10 cellular contexts compared by ENCODE assay signal in genomic region chr6:111776236-111777189, GRCh38.
A peak's percentile ranks its signal among the peaks of the same experiment; 100 is the strongest.
DNase-seq lines count a peak whose midpoint lies in the region; ATAC-seq and TF ChIP-seq lines count a peak whose summit lies in the region.
"Had no signal": no experiment of that assay in that cellular context is flagged by ENCODE, and none has a peak within 500 bp of the region (broad histone marks: within the 10 kb centered on the region; RNA-seq: fewer than 3 reads in every experiment).

No MANE protein-coding gene starts in this region.

- H3K9me3 ChIP-seq in mesenchymal stem cell (ENCODE audit: control insufficient read depth, low read length) (no peaks in the 10 kb centered on the region), vagina (no peaks in the 10 kb centered on the region)
- H3K9me3 ChIP-seq: BLaER1 had no signal

- no peak for DNase-seq in activated naive CD4-positive, alpha-beta T cell (lab: John Stamatoyannopoulos, UW)
- no peak for DNase-seq in activated CD8-positive, alpha-beta T cell treated with anti-CD3 and anti-CD28 coated beads for 36 hours
- DNase-seq in mesenchymal stem cell = peak; percentile 53
- no peak for DNase-seq in vagina (ENCODE audit: extremely low spot score in 2 of 2)
- no peak for DNase-seq in DMS153 treated with DMSO at 0.1 percent for 48 hours (lab: John Stamatoyannopoulos, UW; ENCODE audit: unreplicated experiment)
- DNase-seq in nucleus accumbens (lab: John Stamatoyannopoulos, UW) = no peak
- DNase-seq: activated B cell treated with CpG ODN at 0.5 μM for 24 hours had no signal

- CTCF ChIA-PET in activated CD8-positive, alpha-beta T cell treated with anti-CD3 and anti-CD28 coated beads for 36 hours (lab: Charles Lee) = interaction anchor here (0.8 to 2.8 kb wide), 14 partner anchors 8 to 1710 kb away, joined by 3 to 11 read pairs (median 3); no protein-coding TSS in a partner anchor

- no peak overlapping the region for H2BK12ac ChIP-seq in mesenchymal stem cell (ENCODE audit: low read length in 2 of 2)

- TF ChIP-seq CTCF in activated CD8-positive, alpha-beta T cell treated with anti-CD3 and anti-CD28 coated beads for 36 hours (IDR thresholded peaks at IDR 0.05) = no peak
- TF ChIP-seq CTCF in vagina (IDR thresholded peaks at IDR 0.05) = no peak

- H3K4me1 ChIP-seq in mesenchymal stem cell (ENCODE audit: control insufficient read depth, insufficient read depth, low read depth, low read length) (peaks cover 4% of the 10 kb centered on the region), vagina (peaks cover 50% of the 10 kb centered on the region)

- H3K79me1 ChIP-seq in mesenchymal stem cell (replicated peaks; ENCODE audit: low read length, poor library complexity, severe bottlenecking) = peaks cover 18% of the 10 kb centered on the region

- H3K4me3 Mint-ChIP-seq in activated naive CD4-positive, alpha-beta T cell treated with anti-CD3 and anti-CD28 coated beads, Interleukin-2, amount 50 U/mL, for 24 hours = peak overlapping the region; percentile 28
- no peak overlapping the region for H3K4me3 Mint-ChIP-seq in activated CD8-positive, alpha-beta T cell treated with anti-CD3 and anti-CD28 coated beads for 36 hours

- H3K4me1 Mint-ChIP-seq in activated naive CD4-positive, alpha-beta T cell treated with anti-CD3 and anti-CD28 coated beads, Interleukin-2, amount 50 U/mL, for 24 hours = peaks cover 92% of the 10 kb centered on the region
- H3K4me1 Mint-ChIP-seq in activated CD8-positive, alpha-beta T cell treated with anti-CD3 and anti-CD28 coated beads for 36 hours (ENCODE audit: low read depth) = peaks cover 91% of the 10 kb centered on the region

- H3K27me3 ChIP-seq in mesenchymal stem cell (ENCODE audit: control insufficient read depth in 1 of 2, insufficient read depth in 1 of 2, low read length in 2 of 2) (no peaks in the 10 kb centered on the region), vagina (no peaks in the 10 kb centered on the region)
- H3K27me3 ChIP-seq: BLaER1 had no signal

- ATAC-seq in activated CD8-positive, alpha-beta T cell treated with anti-CD3 and anti-CD28 coated beads for 36 hours = peak; percentile 22
- ATAC-seq in HG03108 (IDR thresholded peaks at IDR 0.05; ENCODE audit: unreplicated experiment) = no peak

- no peak overlapping the region for H2AK5ac ChIP-seq in mesenchymal stem cell (ENCODE audit: low read length, severe bottlenecking)

- H3K36me3 ChIP-seq in mesenchymal stem cell (ENCODE audit: control insufficient read depth in 1 of 2, insufficient read depth in 2 of 2, low read depth in 1 of 2, low read length in 2 of 2) (peaks cover 6 to 41% of the 10 kb centered on the region in 2 experiments), vagina (no peaks in the 10 kb centered on the region)

- no peak overlapping the region for H3K4me2 ChIP-seq in mesenchymal stem cell (ENCODE audit: low read length, poor library complexity, severe bottlenecking)
- H3K4me2 ChIP-seq: BLaER1 had no signal

- no peak overlapping the region for H2BK5ac ChIP-seq in mesenchymal stem cell (ENCODE audit: low read depth, low read length, poor library complexity, severe bottlenecking)

- no peak overlapping the region for H3K4ac ChIP-seq in mesenchymal stem cell (ENCODE audit: low read depth in 1 of 2, low read length in 2 of 2)

- intact Hi-C loops in activated CD8-positive, alpha-beta T cell treated with anti-CD3 and anti-CD28 coated beads for 36 hours (cut with micrococcal nuclease) = no loop called here
- intact Hi-C loops in vagina (cut with DNase I) = no loop called here

- H2BK15ac ChIP-seq in mesenchymal stem cell (ENCODE audit: low read depth, poor library complexity, severe bottlenecking) = no peak overlapping the region

- no peak overlapping the region for H2AFZ ChIP-seq in mesenchymal stem cell (ENCODE audit: low read depth, low read length)

- H2BK120ac ChIP-seq in mesenchymal stem cell (ENCODE audit: low read depth, low read length) = no peak overlapping the region

- H3K9ac ChIP-seq in mesenchymal stem cell (ENCODE audit: low read length) = peak overlapping the region; percentile 43
- H3K9ac ChIP-seq: BLaER1 had no signal

- peak overlapping the region in 1 of 2 experiments; percentile 23 for H3K4me3 ChIP-seq in mesenchymal stem cell (ENCODE audit: insufficient read depth in 1 of 2, low read depth in 1 of 2, low read length in 2 of 2)
- H3K4me3 ChIP-seq in vagina = no peak overlapping the region
- H3K4me3 ChIP-seq: BLaER1 had no signal

- H3K36me3 Mint-ChIP-seq in activated naive CD4-positive, alpha-beta T cell treated with anti-CD3 and anti-CD28 coated beads, Interleukin-2, amount 50 U/mL, for 24 hours = peaks cover 28% of the 10 kb centered on the region
- peaks cover 67% of the 10 kb centered on the region for H3K36me3 Mint-ChIP-seq in activated CD8-positive, alpha-beta T cell treated with anti-CD3 and anti-CD28 coated beads for 36 hours (ENCODE audit: low read depth)

- no peaks in the 10 kb centered on the region for H3K9me3 Mint-ChIP-seq in activated naive CD4-positive, alpha-beta T cell treated with anti-CD3 and anti-CD28 coated beads, Interleukin-2, amount 50 U/mL, for 24 hours
- H3K9me3 Mint-ChIP-seq in activated CD8-positive, alpha-beta T cell treated with anti-CD3 and anti-CD28 coated beads for 36 hours = no peaks in the 10 kb centered on the region
- H3K9me3 Mint-ChIP-seq: activated B cell treated with CpG ODN at 0.5 μM for 24 hours had no signal

- no peak overlapping the region for H3K18ac ChIP-seq in mesenchymal stem cell (ENCODE audit: low read depth in 1 of 2, low read length in 2 of 2)

- no peak overlapping the region for H3K27ac ChIP-seq in mesenchymal stem cell (ENCODE audit: low read length, poor library complexity, severe bottlenecking)
- H3K27ac ChIP-seq in vagina = peak overlapping the region; percentile 62
- H3K27ac ChIP-seq: BLaER1 had no signal

- H3K27ac Mint-ChIP-seq in activated naive CD4-positive, alpha-beta T cell treated with anti-CD3 and anti-CD28 coated beads, Interleukin-2, amount 50 U/mL, for 24 hours = peak overlapping the region; percentile 87
- peak overlapping the region; percentile 81 for H3K27ac Mint-ChIP-seq in activated CD8-positive, alpha-beta T cell treated with anti-CD3 and anti-CD28 coated beads for 36 hours
- H3K27ac Mint-ChIP-seq: activated B cell treated with CpG ODN at 0.5 μM for 24 hours had no signal

- H3K27me3 Mint-ChIP-seq in activated naive CD4-positive, alpha-beta T cell treated with anti-CD3 and anti-CD28 coated beads, Interleukin-2, amount 50 U/mL, for 24 hours = no peaks in the 10 kb centered on the region
- H3K27me3 Mint-ChIP-seq in activated CD8-positive, alpha-beta T cell treated with anti-CD3 and anti-CD28 coated beads for 36 hours = no peaks in the 10 kb centered on the region
- H3K27me3 Mint-ChIP-seq: activated B cell treated with CpG ODN at 0.5 μM for 24 hours had no signal

- POLR2A ChIA-PET in activated CD8-positive, alpha-beta T cell treated with anti-CD3 and anti-CD28 coated beads for 36 hours (lab: Charles Lee) = interaction anchor here (0.7 to 2.8 kb wide), 9 partner anchors 12 to 88 kb away, joined by 3 to 10 read pairs (median 4); no protein-coding TSS in a partner anchor

- H4K8ac ChIP-seq in mesenchymal stem cell (ENCODE audit: low read length) = no peak overlapping the region

- 58% methylated on average over 6 of the region's 7 CpGs for WGBS in mesenchymal stem cell

- no peak for TF ChIP-seq POLR2A in vagina (IDR thresholded peaks at IDR 0.05)

- H3K14ac ChIP-seq in mesenchymal stem cell (ENCODE audit: low read length in 2 of 2) = no peak overlapping the region

- H3K23ac ChIP-seq in mesenchymal stem cell (ENCODE audit: low read length in 2 of 2) = no peak overlapping the region

- H4K91ac ChIP-seq in mesenchymal stem cell (ENCODE audit: low read length) = no peak overlapping the region
